23 cellular contexts compared by ENCODE assay signal in the genomic region with DNA sequence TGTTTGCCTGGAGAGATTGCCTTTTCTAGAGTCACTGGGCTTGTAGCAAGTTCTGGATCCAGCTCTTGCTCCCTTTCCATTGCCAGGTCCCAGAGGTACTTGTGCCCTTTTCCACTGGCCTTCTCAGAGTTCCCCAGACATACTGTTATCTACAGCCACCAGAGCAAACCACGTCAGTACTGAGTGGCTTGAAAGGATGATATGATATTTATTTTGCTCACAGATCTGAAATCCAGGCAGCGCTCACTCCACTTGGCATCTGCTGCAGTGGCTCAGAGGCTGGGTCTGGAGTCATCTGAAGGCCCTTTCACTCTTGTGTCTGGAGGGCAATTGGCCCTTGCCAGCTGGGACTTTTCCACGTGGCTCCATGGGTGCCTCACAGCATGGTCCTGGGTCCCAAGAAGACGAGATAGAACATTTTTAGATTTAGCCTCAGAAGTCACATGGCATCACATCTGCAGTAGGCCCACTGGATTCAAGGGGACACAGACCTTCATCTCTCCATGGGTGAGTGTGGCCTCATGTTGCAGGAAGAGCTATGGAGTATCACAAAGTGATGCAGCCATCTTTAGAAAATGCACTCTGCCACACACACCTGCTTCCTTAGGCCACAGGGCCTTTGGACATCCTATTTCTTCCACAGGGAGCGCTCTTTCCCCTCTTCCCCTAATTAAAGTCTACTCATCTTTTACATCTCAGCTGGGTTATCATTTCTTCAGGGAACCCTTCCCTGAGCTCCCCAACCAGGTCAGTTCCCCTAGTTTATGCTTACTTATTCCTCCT. TPM values are rescaled to one million over a fixed set of nuclear protein-coding genes. Genes with fewer than 3 reads are reported as not detected.
A peak's percentile ranks its signal among the peaks of the same experiment; 100 is the strongest.
DNase-seq lines count a peak whose midpoint lies in the region; ATAC-seq, FAIRE-seq and TF ChIP-seq lines count a peak whose summit lies in the region.
"Had no signal": no experiment of that assay in that cellular context is flagged by ENCODE, and none has a peak within 500 bp of the region (broad histone marks: within the 10 kb centered on the region; RNA-seq: fewer than 3 reads in every experiment).

No MANE protein-coding gene starts in this region.

- no peak for TF ChIP-seq RAD21 in K562 (CRISPR knock-in tag; conservative IDR thresholded peaks at IDR 0.05 in 1 of 2, IDR thresholded peaks at IDR 0.05 in 1 of 2)

- H3K4me1 Mint-ChIP-seq in nephron progenitor cell, result no peaks in the 10 kb centered on the region
- H3K4me1 Mint-ChIP-seq: CD4-positive, alpha-beta memory T cell; IgD-negative memory B cell had no signal

- CTCF ChIA-PET in K562 (lab: Yijun Ruan, JAX; ENCODE audit: low intra/inter-chr PET ratio), result no interaction called here

- H2AFZ ChIP-seq in K562 (ENCODE audit: low read depth, low read length) (no peak overlapping the region), Karpas-422 (ENCODE audit: low read length) (no peak overlapping the region)

- H3K27me3 ChIP-seq in left ventricle myocardium inferior (ENCODE audit: low read depth), result no peaks in the 10 kb centered on the region
- no peaks in the 10 kb centered on the region for H3K27me3 ChIP-seq in K562 (ENCODE audit: control insufficient read depth in 2 of 2, insufficient read depth in 2 of 2, low read length in 2 of 2)
- H3K27me3 ChIP-seq in Karpas-422 (ENCODE audit: low read length), result no peaks in the 10 kb centered on the region
- H3K27me3 ChIP-seq: BLaER1 treated with 17β-estradiol and CSF1 and Interleukin-3, amounts not matched to agents 10 nM and 100 nM; SJCRH30 had no signal

- no peaks in the 10 kb centered on the region for H3K4me1 ChIP-seq in left ventricle myocardium inferior
- H3K4me1 ChIP-seq in K562 (replicated peaks in 1 of 2; ENCODE audit: control insufficient read depth in 2 of 2, insufficient read depth in 2 of 2, low read length in 2 of 2), result no peaks in the 10 kb centered on the region; a peak in 1 of 5 replicates
- no peaks in the 10 kb centered on the region for H3K4me1 ChIP-seq in Karpas-422 (ENCODE audit: low read length)
- H3K4me1 ChIP-seq: BLaER1 treated with 17β-estradiol and CSF1 and Interleukin-3, amounts not matched to agents 10 nM and 100 nM; Caco-2; HAP-1; SJCRH30 had no signal

- no TSS peak for BruUV-seq in K562 (replicated peaks; lab: Mats Ljungman, UMichigan)

- H3K27me3 Mint-ChIP-seq in nephron progenitor cell (ENCODE audit: low read depth, poor library complexity), result no peaks in the 10 kb centered on the region

- H3K79me2 ChIP-seq in K562 (ENCODE audit: control insufficient read depth, insufficient read depth, low read length) (no peaks in the 10 kb centered on the region), Karpas-422 (ENCODE audit: low read length) (no peaks in the 10 kb centered on the region)

- ATAC-seq in Right ventricle myocardium inferior, result peak; percentile 60
- no peak for ATAC-seq in K562
- ATAC-seq in HG02623 (IDR thresholded peaks at IDR 0.05; ENCODE audit: unreplicated experiment), result no peak

- H3K27ac ChIP-seq in left ventricle myocardium inferior (replicated peaks) (no peak overlapping the region), K562 (ENCODE audit: extremely low read depth, low read depth, low read length) (no peak overlapping the region), Karpas-422 (ENCODE audit: low read length) (no peak overlapping the region)
- H3K27ac ChIP-seq: 22Rv1; BLaER1 treated with 17β-estradiol and CSF1 and Interleukin-3, amounts not matched to agents 10 nM and 100 nM; SJCRH30 had no signal

- no peaks in the 10 kb centered on the region for H3K36me3 ChIP-seq in left ventricle myocardium inferior
- H3K36me3 ChIP-seq in K562 (ENCODE audit: control insufficient read depth, insufficient read depth, low read length), result no peaks in the 10 kb centered on the region
- H3K36me3 ChIP-seq in Karpas-422 (ENCODE audit: insufficient read depth, low read length), result no peaks in the 10 kb centered on the region
- H3K36me3 ChIP-seq: HAP-1, SJCRH30 had no signal

- POLR2A ChIA-PET in K562 (lab: Yijun Ruan, JAX), result interaction anchor here (1.0 kb wide), 1 partner anchor 15 kb away, joined by 3 read pairs; no protein-coding TSS in a partner anchor

- no peak overlapping the region for H3K4me3 Mint-ChIP-seq in nephron progenitor cell
- H3K4me3 Mint-ChIP-seq: CD4-positive, alpha-beta memory T cell; IgD-negative memory B cell had no signal

- no peaks in the 10 kb centered on the region for H3K9me1 ChIP-seq in K562 (ENCODE audit: control insufficient read depth, insufficient read depth, low read length)

- 8% methylated on average over 5 of the region's 5 CpGs for WGBS in K562 (ENCODE audit: insufficient coverage, low coverage, missing lambda C conversion rate)

- H3K27ac Mint-ChIP-seq in nephron progenitor cell, result peak overlapping the region; percentile 20
- H3K27ac Mint-ChIP-seq: CD4-positive, alpha-beta memory T cell; IgD-negative memory B cell had no signal

- intact Hi-C loops in Right ventricle myocardium inferior (cut with DNase I), result no loop called here
- intact Hi-C loops in left ventricle myocardium inferior (cut with micrococcal nuclease), result no loop called here
- intact Hi-C loops in K562 (cut with micrococcal nuclease), result no loop called here

- H3K36me3 Mint-ChIP-seq in nephron progenitor cell (ENCODE audit: low read depth), result peaks cover 18% of the 10 kb centered on the region
- H3K36me3 Mint-ChIP-seq: IgD-negative memory B cell had no signal

- DNase-seq in Right ventricle myocardium inferior (ENCODE audit: missing footprints) (no peak), left ventricle myocardium inferior (no peak), K562 (ENCODE audit: extremely low read depth in 1 of 4, low spot score in 3 of 4) (no peak), nephron progenitor cell (no peak), Karpas-422 (no peak), NCI-H187 (lab: John Stamatoyannopoulos, UW) (no peak), NCI-H345 treated with DMSO at 0.1 percent for 48 hours (lab: John Stamatoyannopoulos, UW; ENCODE audit: unreplicated experiment) (no peak)
- DNase-seq: ACHN; Caco-2; CD4-positive, alpha-beta memory T cell; DMS 273 treated with DMSO at 0.1 percent for 48 hours; DMS79 treated with DMSO at 0.1 percent for 48 hours; NCI-H1417; NCI-H187 treated with DMSO at 0.1 percent for 48 hours; NCI-H2107; NCI-H510A treated with DMSO at 0.1 percent for 48 hours; NCI-H748 treated with DMSO at 0.1 percent for 48 hours; SJCRH30 had no signal

- H3K9ac ChIP-seq in K562 (ENCODE audit: insufficient read depth in 1 of 2, low read depth in 2 of 2, low read length in 2 of 2), result no peak overlapping the region
- H3K9ac ChIP-seq in Karpas-422 (ENCODE audit: low read length), result no peak overlapping the region
- H3K9ac ChIP-seq: BLaER1 treated with 17β-estradiol and CSF1 and Interleukin-3, amounts not matched to agents 10 nM and 100 nM had no signal

- in situ Hi-C loops in K562 (cut with MboI), result no loop called here

- H3K4me2 ChIP-seq in K562 (ENCODE audit: insufficient read depth, low read length) (no peak overlapping the region), Karpas-422 (ENCODE audit: low read depth, low read length, poor library complexity, severe bottlenecking) (no peak overlapping the region)
- H3K4me2 ChIP-seq: BLaER1 treated with 17β-estradiol and CSF1 and Interleukin-3, amounts not matched to agents 10 nM and 100 nM had no signal

- H4K20me1 ChIP-seq in K562 (replicated peaks; ENCODE audit: control insufficient read depth, insufficient read depth, low read length), result no peaks in the 10 kb centered on the region
- H4K20me1 ChIP-seq in Karpas-422 (ENCODE audit: insufficient read depth, low read depth, low read length), result no peaks in the 10 kb centered on the region
- H4K20me1 ChIP-seq: BLaER1 treated with 17β-estradiol and CSF1 and Interleukin-3, amounts not matched to agents 10 nM and 100 nM had no signal

- H3K4me3 ChIP-seq in left ventricle myocardium inferior, result no peak overlapping the region
- H3K4me3 ChIP-seq in K562, result no peak overlapping the region
- no peak overlapping the region for H3K4me3 ChIP-seq in Karpas-422 (ENCODE audit: low read length)
- H3K4me3 ChIP-seq: BLaER1 treated with 17β-estradiol and CSF1 and Interleukin-3, amounts not matched to agents 10 nM and 100 nM; HAP-1; SJCRH30 had no signal

- no peak for TF ChIP-seq EP300 in K562 (IDR thresholded peaks at IDR 0.05; ENCODE audit: low read length)

- no peaks in the 10 kb centered on the region for H3K9me2 ChIP-seq in Karpas-422 (replicated peaks; ENCODE audit: insufficient read depth, low read length)

- no peak for TF ChIP-seq CTCF in left ventricle myocardium inferior (IDR thresholded peaks at IDR 0.05; ENCODE audit: borderline replicate concordance)
- no peak for TF ChIP-seq CTCF in K562 (IDR thresholded peaks at IDR 0.05 in 2 of 3, conservative IDR thresholded peaks at IDR 0.05 in 1 of 3; ENCODE audit: insufficient read depth in 2 of 3, low read depth in 1 of 3, low read length in 3 of 3)
- TF ChIP-seq CTCF in nephron progenitor cell (IDR thresholded peaks at IDR 0.05), result no peak

- no peak for FAIRE-seq in K562 (lab: Jason Lieb, UNC)

- TF ChIP-seq POLR2A in K562 (conservative IDR thresholded peaks at IDR 0.05), result no peak

- H3K9me3 ChIP-seq in left ventricle myocardium inferior (replicated peaks) (peaks cover 28% of the 10 kb centered on the region), K562 (replicated peaks; ENCODE audit: control insufficient read depth, insufficient read depth, low read depth, low read length) (no peaks in the 10 kb centered on the region), Karpas-422 (ENCODE audit: low read length) (no peaks in the 10 kb centered on the region)
- H3K9me3 ChIP-seq: Caco-2, HAP-1 had no signal

- peaks cover 30% of the 10 kb centered on the region for H3K9me3 Mint-ChIP-seq in nephron progenitor cell

RNA-seq across cellular contexts. Expression of gene TCF7L2, which starts 22.9 kb away (rescaled TPM):
- total RNA-seq in Right ventricle myocardium inferior, result 12.4 TPM
- 8.9 TPM for total RNA-seq in left ventricle myocardium inferior
- 1.9 and 4.4 TPM in 2 replicates for total RNA-seq in K562 (2011; cell fraction: chromatin; rRNA removed; ENCODE audit: low replicate concordance)
- total RNA-seq in K562 (2011; cell fraction: nucleolus; rRNA removed), result 2.4 and 3.0 TPM in 2 replicates
- 1.9 and 2.7 TPM in 2 replicates for total RNA-seq in K562 (2011; cell fraction: nucleoplasm; rRNA removed)
- total RNA-seq in K562 (2014; rRNA removed), result 0.32 and 0.41 TPM in 2 replicates
- total RNA-seq in K562 (2014; rRNA removed; fragmentation: Illumina TruSeq; extraction: Trizol), result 0.48 and 0.80 TPM in 2 replicates
- total RNA-seq in K562 (2015; rRNA removed; fragmentation: Illumina TruSeq; extraction: Trizol), result 0.68 and 1.2 TPM in 2 replicates
- total RNA-seq in K562 (2021), result 2.0 and 2.8 TPM in 2 replicates
- 0.42 and 0.53 TPM in 2 replicates for polyA plus RNA-seq in K562 (2011; rRNA removed)
- polyA plus RNA-seq in K562 (2011; cell fraction: cytosol; rRNA removed), result 0.15 and 0.35 TPM in 2 replicates
- 1.6 and 2.2 TPM in 2 replicates for polyA plus RNA-seq in K562 (2011; cell fraction: nucleus; rRNA removed)
- 1.4 and 2.2 TPM in 2 replicates for polyA plus RNA-seq in K562 (2012)
- 2.1 and 2.4 TPM in 2 replicates for polyA plus RNA-seq in K562 (2014; fragmentation: Illumina TruSeq; extraction: Trizol)
- polyA plus RNA-seq in K562 (2014; fragmentation: Nextera tagmentation; extraction: Ambion mirVana), result under 1 TPM; 0.52 to 0.92 TPM
- 0.39 and 1.4 TPM in 2 replicates for polyA plus RNA-seq in K562 (2014; rRNA removed)
- polyA minus RNA-seq in K562 (2011; rRNA and poly(A)+ RNA removed), result 0.25 and 0.69 TPM in 2 replicates
- 0.91 and 1.5 TPM in 2 replicates for polyA minus RNA-seq in K562 (2011; cell fraction: cytosol; rRNA and poly(A)+ RNA removed)
- polyA minus RNA-seq in K562 (2011; cell fraction: nucleus; rRNA and poly(A)+ RNA removed), result 1.6 and 2.4 TPM in 2 replicates
- 0.07 TPM in 1 of 2 replicates, not detected in the other for total RNA-seq in Karpas-422 (2014; rRNA removed; shearing (Covaris generic); ENCODE audit: low replicate concordance)
